Comparison of ENCODE assay signal across 8 cellular contexts in the genomic region with DNA sequence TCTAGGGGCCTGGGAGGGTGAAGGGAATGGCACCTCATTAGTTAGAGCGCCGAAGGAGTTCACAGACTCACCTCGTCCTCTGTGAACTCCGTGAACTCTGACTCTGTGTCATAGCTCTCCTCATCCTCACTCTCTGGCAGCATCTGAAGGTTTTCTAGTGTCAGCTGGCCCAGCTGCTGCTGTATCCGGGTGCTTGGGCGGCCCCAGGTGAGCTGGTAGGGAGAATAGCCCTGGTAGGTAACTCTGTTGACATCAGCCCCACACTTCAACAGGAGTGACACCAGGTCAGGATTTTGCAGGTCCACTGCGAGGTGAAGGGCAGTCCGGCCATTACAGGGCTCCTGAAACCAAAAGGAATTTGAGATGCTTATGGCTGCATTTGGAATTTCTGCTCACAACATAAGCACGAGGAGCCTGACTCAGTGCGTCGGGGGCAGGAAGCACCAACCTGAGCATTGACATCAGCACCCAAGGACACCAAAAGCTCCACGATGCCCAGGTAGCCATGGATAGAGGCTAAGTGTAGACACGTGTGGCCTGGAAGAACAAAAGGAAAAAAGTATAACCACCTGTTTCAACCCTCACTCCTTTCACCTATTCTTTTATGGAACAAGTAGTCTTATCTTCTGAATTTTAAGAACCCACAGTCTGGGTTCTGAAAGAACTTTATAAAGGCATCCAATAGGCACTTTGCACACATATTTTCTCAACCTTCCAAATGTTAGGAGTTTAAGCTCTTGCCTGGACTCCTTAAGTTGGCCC. TPM values are rescaled to one million over a fixed set of nuclear protein-coding genes. Genes with fewer than 3 reads are reported as not detected.
DNase-seq lines count a peak whose midpoint lies in the region; ATAC-seq and TF ChIP-seq lines count a peak whose summit lies in the region.

No MANE protein-coding gene starts in this region.

- POLR2A ChIA-PET in PC-9 (lab: Charles Lee; ENCODE audit: unreplicated experiment), result no interaction called here

- DNase-seq in AG09309 (ENCODE audit: low read depth) (no peak), PC-9 (no peak), mammary epithelial cell (peak; percentile 52), tibial nerve (ENCODE audit: low spot score in 2 of 2) (peak in 1 of 2 donors; percentile 24), NCI-H345 (lab: John Stamatoyannopoulos, UW) (no peak), NCI-H2107 treated with DMSO at 0.1 percent for 48 hours (lab: John Stamatoyannopoulos, UW; ENCODE audit: unreplicated experiment) (no peak)

- peaks cover 58% of the 10 kb centered on the region for H3F3A ChIP-seq in PC-9 (ENCODE audit: insufficient read depth, low read depth)

- H3K27ac ChIP-seq in PC-9, result peak overlapping the region; percentile 89
- peak overlapping the region; percentile 95 for H3K27ac ChIP-seq in mammary epithelial cell (ENCODE audit: insufficient read depth, low read depth, low read length)
- no peak overlapping the region for H3K27ac ChIP-seq in mesodermal cell (ENCODE audit: low read depth, low read length, severe bottlenecking)
- peak overlapping the region; percentile 92 to 100 (median 96) for H3K27ac ChIP-seq in tibial nerve

- H3K79me2 ChIP-seq in PC-9 (ENCODE audit: low read depth), result peaks cover 33% of the 10 kb centered on the region
- peaks cover 30% of the 10 kb centered on the region for H3K79me2 ChIP-seq in mammary epithelial cell (ENCODE audit: insufficient read depth, low read length)

- H2AFZ ChIP-seq in PC-9 (no peak overlapping the region), mammary epithelial cell (ENCODE audit: low read depth, low read length) (no peak overlapping the region)

- no peaks in the 10 kb centered on the region for H3K27me3 ChIP-seq in PC-9 (ENCODE audit: insufficient read depth, low read depth)
- no peaks in the 10 kb centered on the region for H3K27me3 ChIP-seq in mammary epithelial cell (ENCODE audit: insufficient read depth, low read length)
- no peaks in the 10 kb centered on the region for H3K27me3 ChIP-seq in tibial nerve

- CTCF ChIA-PET in PC-9 (lab: Charles Lee) (no interaction called here), mammary epithelial cell (lab: Charles Lee; ENCODE audit: low non-redundant PET) (no interaction called here)

- peaks cover 28% of the 10 kb centered on the region for H3K36me3 ChIP-seq in PC-9 (ENCODE audit: low read depth)
- H3K36me3 ChIP-seq in mammary epithelial cell (ENCODE audit: insufficient read depth, low read length), result peaks cover 27% of the 10 kb centered on the region
- H3K36me3 ChIP-seq in mesodermal cell (ENCODE audit: control insufficient read depth, insufficient read depth, low read length), result peaks cover 38% of the 10 kb centered on the region
- peaks cover 15 to 46% (median 34%) of the 10 kb centered on the region in 3 donors for H3K36me3 ChIP-seq in tibial nerve

- BruUV-seq in PC-9 (replicated peaks; lab: Mats Ljungman, UMichigan) (TSS peak; percentile 48), mammary epithelial cell (replicated peaks; lab: Mats Ljungman, UMichigan) (no TSS peak)

- intact Hi-C loops in PC-9 (cut with micrococcal nuclease; ENCODE audit: unreplicated experiment) (loop anchor here (5.0 kb wide), 1 partner anchor 280 kb away; a partner anchor contains a TSS), mammary epithelial cell (cut with micrococcal nuclease) (loop anchor here (1.0 kb wide), 2 partner anchors 28 to 110 kb away; a partner anchor contains a TSS)

- WGBS in mammary epithelial cell (ENCODE audit: low coverage, missing lambda C conversion rate), result 51% methylated on average over 12 of the region's 13 CpGs
- 84 to 87% methylated on average over 6 to 7 of the region's 13 CpGs for WGBS in mesodermal cell (ENCODE audit: insufficient coverage in 2 of 2), 2 experiments
- WGBS in tibial nerve, 2 donors, result 42 to 44% methylated on average over 13 of the region's 13 CpGs

- no peaks in the 10 kb centered on the region for H3K9me2 ChIP-seq in PC-9 (ENCODE audit: insufficient read depth)

- no peak for TF ChIP-seq EP300 in tibial nerve (IDR thresholded peaks at IDR 0.05)

- no peaks in the 10 kb centered on the region for H3K9me3 ChIP-seq in PC-9 (ENCODE audit: insufficient read depth, low read depth)
- no peaks in the 10 kb centered on the region for H3K9me3 ChIP-seq in mammary epithelial cell (replicated peaks; ENCODE audit: insufficient read depth, low read length)
- no peaks in the 10 kb centered on the region for H3K9me3 ChIP-seq in mesodermal cell (ENCODE audit: control insufficient read depth, low read length)
- H3K9me3 ChIP-seq in tibial nerve, result no peaks in the 10 kb centered on the region

- no peak for TF ChIP-seq POLR2A in tibial nerve (IDR thresholded peaks at IDR 0.05)

- H3K4me3 ChIP-seq in AG09309 (ENCODE audit: control insufficient read depth, low read depth, low read length), result peak overlapping the region; percentile 48
- peak overlapping the region; percentile 85; the same call in 1 of the 2 replicates for H3K4me3 ChIP-seq in PC-9
- H3K4me3 ChIP-seq in mammary epithelial cell (replicated peaks in 1 of 3; ENCODE audit: insufficient read depth in 1 of 3, low read depth in 2 of 3, low read length in 3 of 3), result peak overlapping the region; percentile 61 to 92 (median 78)
- H3K4me3 ChIP-seq in mesodermal cell (ENCODE audit: extremely low read depth, insufficient read depth, low read length, poor library complexity, severe bottlenecking), result peak overlapping the region; percentile 82
- peak overlapping the region; percentile 69 to 97 (median 90) for H3K4me3 ChIP-seq in tibial nerve

- peak overlapping the region; percentile 97 for H3K9ac ChIP-seq in mammary epithelial cell (ENCODE audit: insufficient read depth, low read length)

- H3K4me2 ChIP-seq in PC-9 (peak overlapping the region; percentile 98), mammary epithelial cell (ENCODE audit: insufficient read depth, low read depth, low read length) (peak overlapping the region; percentile 93)

- dilution Hi-C loops in mammary epithelial cell (cut with HindIII; ENCODE audit: low sequenced_read_pairs), result loop anchor here (5.0 kb wide), 1 partner anchor 65 kb away; no protein-coding TSS in a partner anchor

- TF ChIP-seq CTCF in AG09309 (IDR thresholded peaks at IDR 0.05; ENCODE audit: control insufficient read depth, insufficient read depth, low read depth, low read length, missing control alignments) (no peak), PC-9 (conservative IDR thresholded peaks at IDR 0.05) (no peak), mammary epithelial cell (conservative IDR thresholded peaks at IDR 0.05 in 1 of 2, IDR thresholded peaks at IDR 0.05 in 1 of 2; ENCODE audit: extremely low read depth in 1 of 2, insufficient read depth in 1 of 2, low read depth in 1 of 2, low read length in 2 of 2) (no peak), tibial nerve (IDR thresholded peaks at IDR 0.05) (no peak)

- H3K4me1 ChIP-seq in PC-9 (replicated peaks; ENCODE audit: insufficient read depth), result peaks cover 58% of the 10 kb centered on the region
- peaks cover 38% of the 10 kb centered on the region for H3K4me1 ChIP-seq in mammary epithelial cell (ENCODE audit: insufficient read depth, low read length)
- peaks cover 30% of the 10 kb centered on the region for H3K4me1 ChIP-seq in mesodermal cell (ENCODE audit: control insufficient read depth, insufficient read depth, low read length, poor library complexity, severe bottlenecking)
- H3K4me1 ChIP-seq in tibial nerve, result peaks cover 0 to 57% (median 55%) of the 10 kb centered on the region in 4 donors

- no peak for ATAC-seq in GM18870 (IDR thresholded peaks at IDR 0.05; ENCODE audit: unreplicated experiment)

- H4K20me1 ChIP-seq in PC-9 (ENCODE audit: insufficient read depth) (peaks cover 8% of the 10 kb centered on the region; the same call in 1 of the 2 replicates), mammary epithelial cell (ENCODE audit: insufficient read depth, low read length) (no peaks in the 10 kb centered on the region)

- in situ Hi-C loops in mammary epithelial cell (cut with MboI; ENCODE audit: low sequenced_read_pairs in 2 of 2), result loop anchor here (10.0 to 25.0 kb wide), 3 partner anchors 108 to 840 kb away; a partner anchor contains a TSS

RNA-seq across cellular contexts. Expression of a gene that starts 2.0 kb away (rescaled TPM):
- 30.2 and 34.8 TPM in 2 replicates for total RNA-seq in PC-9 (2021)
- total RNA-seq in mammary epithelial cell, result 10 to 100 TPM; 81.0 to 86.7 TPM
- polyA plus RNA-seq in mammary epithelial cell, result 59.8 TPM
- 117 TPM for polyA minus RNA-seq in mammary epithelial cell
- polyA plus RNA-seq in mesodermal cell (2013, experiment 1 of 2), result 51.8 TPM
- 46.6 TPM for polyA plus RNA-seq in mesodermal cell (2013, experiment 2 of 2)
- 1,000 to 10,000 TPM in 1 of 4 donors, 100 to 1,000 TPM in 3; 631 to 1,165 (median 930) TPM for total RNA-seq in tibial nerve

Comparison
In these comparisons a context has a peak if more than half of its experiments do, and no peak if none do; other contexts are left out.
1. RNA of a gene that starts 2.0 kb away (total RNA-seq): 631 to 1,165 TPM in tibial nerve; 81.0 to 86.7 TPM in mammary epithelial cell and 30.2 to 34.8 TPM in PC-9; every median in the first group is over 4 times any median in the second.
2. Peak in every context shown above with its lines, with median percentiles within 50 percentile points of each other: H3K4me3 ChIP-seq.